Comparison of ENCODE assay signal across 13 cellular contexts in genomic region chr7:103857435-103857834, GRCh38.
DNase-seq lines count a peak whose midpoint lies in the region; TF ChIP-seq lines count a peak whose summit lies in the region.
"Had no signal": no experiment of that assay in that cellular context is flagged by ENCODE, and none has a peak within 500 bp of the region (broad histone marks: within the 10 kb centered on the region; RNA-seq: fewer than 3 reads in every experiment).

No MANE protein-coding gene starts in this region.

- in situ Hi-C loops in GM13977 (cut with MboI; ENCODE audit: low pct_unique_long_range_greater_than_20kb, low sequenced_read_pairs, unreplicated experiment): no loop called here

- DNase-seq in COLO668 (lab: John Stamatoyannopoulos, UW; ENCODE audit: unreplicated experiment): peak; percentile 15
- DNase-seq in NCI-H1105 (lab: John Stamatoyannopoulos, UW): peak; percentile 96
- peak; percentile 84 for DNase-seq in NCI-H2227 (lab: John Stamatoyannopoulos, UW; ENCODE audit: unreplicated experiment)
- peak; percentile 92 for DNase-seq in SK-N-DZ (ENCODE audit: low spot score)
- DNase-seq in GM20000 (ENCODE audit: low spot score): no peak
- no peak for DNase-seq in GM13977 (ENCODE audit: low spot score)
- DNase-seq in stimulated activated CD4-positive, alpha-beta T cell treated with anti-CD3 and anti-CD28 coated beads, Interleukin-15, amount 100 ng/mL, for 24 hours: no peak
- DNase-seq in DMS114 treated with DMSO at 0.1 percent for 48 hours (lab: John Stamatoyannopoulos, UW; ENCODE audit: unreplicated experiment): no peak
- DNase-seq: activated CD4-positive, CD25-positive, alpha-beta regulatory T cell treated with anti-CD3 and anti-CD28 coated beads, Interleukin-2, amount 50 U/mL, for 72 hours; DMS79; Karpas-422; stimulated activated CD8-positive, alpha-beta memory T cell treated with anti-CD3 and anti-CD28 coated beads, Interleukin-4, amount 100 ng/mL, for 48 hours; trophoblast cell had no signal

- TF ChIP-seq CTCF in GM20000 (IDR thresholded peaks at IDR 0.05; ENCODE audit: extremely low read depth, missing control alignments) (no peak), GM13977 (IDR thresholded peaks at IDR 0.05; ENCODE audit: extremely low read depth, insufficient read depth, missing control alignments) (no peak)

Comparison
In these comparisons a context has a peak if more than half of its experiments do, and no peak if none do; other contexts are left out.
1. DNase-seq: peak in COLO668 (single experiment), NCI-H1105 (single experiment), NCI-H2227 (single experiment) and SK-N-DZ (single experiment); none in GM20000 (single experiment), GM13977 (single experiment), stimulated activated CD4-positive, alpha-beta T cell treated with anti-CD3 and anti-CD28 coated beads, Interleukin-15, amount 100 ng/mL, for 24 hours (single experiment) and DMS114 treated with DMSO at 0.1 percent for 48 hours (single experiment).